8 cellular contexts compared by ENCODE assay signal in the genomic region with DNA sequence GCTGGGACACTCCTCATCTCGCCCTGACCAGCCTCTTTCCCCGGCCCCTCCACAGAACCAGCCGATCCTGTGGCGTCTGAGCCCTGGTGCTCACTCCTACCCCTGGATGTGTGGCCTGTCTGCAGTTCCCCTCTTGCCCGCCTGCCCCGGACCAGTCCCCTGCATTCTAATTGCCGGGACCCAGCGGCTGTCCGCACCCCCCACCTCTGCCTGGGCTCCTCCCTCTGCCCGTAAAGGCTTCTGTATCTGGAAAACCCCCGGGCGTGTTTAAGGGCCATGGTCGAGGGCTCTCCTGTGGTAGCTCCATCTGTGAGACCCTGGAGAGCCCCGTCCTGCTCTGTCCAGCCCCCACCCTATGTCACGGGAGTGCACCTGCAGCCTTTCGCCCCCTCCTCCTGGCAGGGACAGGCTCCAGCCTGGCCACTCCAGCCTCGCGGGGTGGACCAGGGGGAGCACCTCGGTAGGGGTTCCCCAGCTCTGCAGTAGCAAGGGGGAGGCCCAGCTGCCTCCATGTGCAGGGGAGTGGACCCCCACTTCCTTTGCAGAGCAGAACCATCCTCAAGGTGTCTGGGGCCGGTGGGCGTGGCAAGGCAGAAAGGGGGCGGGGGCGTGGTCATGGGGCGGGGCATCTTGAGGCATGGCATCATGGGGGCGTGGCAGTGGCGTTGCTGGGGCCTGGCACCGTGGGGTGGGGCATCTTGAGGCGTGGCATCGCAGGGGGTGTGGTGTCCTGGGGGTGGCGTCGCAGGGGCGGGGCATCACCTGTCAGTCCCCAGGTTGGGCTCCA.
A peak's percentile ranks its signal among the peaks of the same experiment; 100 is the strongest.
DNase-seq lines count a peak whose midpoint lies in the region; ATAC-seq and TF ChIP-seq lines count a peak whose summit lies in the region.

No MANE protein-coding gene starts in this region.

- DNase-seq in activated CD8-positive, alpha-beta memory T cell treated with anti-CD3 and anti-CD28 coated beads for 24 hours: peak; percentile 47
- DNase-seq in activated CD8-positive, alpha-beta memory T cell treated with anti-CD3 and anti-CD28 coated beads, Interleukin-2, amount 50 U/mL, for 4 hours: no peak
- peak; percentile 19 for DNase-seq in NB4 (ENCODE audit: low read depth)
- peak; percentile 43 for DNase-seq in ecto neural progenitor cell (ENCODE audit: low spot score)
- DNase-seq in suprapubic skin (ENCODE audit: low spot score in 2 of 2): peak; percentile 59 to 74
- no peak for DNase-seq in NCI-H1092 treated with DMSO at 0.1 percent for 48 hours (lab: John Stamatoyannopoulos, UW)
- DNase-seq in hepatic stellate cell (ENCODE audit: low spot score): no peak

- H3K9me3 ChIP-seq in suprapubic skin: no peaks in the 10 kb centered on the region

- H3K36me3 ChIP-seq in suprapubic skin: no peaks in the 10 kb centered on the region

- no peak for TF ChIP-seq CTCF in NB4 (IDR thresholded peaks at IDR 0.05; ENCODE audit: low read depth, low read length)
- no peak for TF ChIP-seq CTCF in suprapubic skin (IDR thresholded peaks at IDR 0.05)

- TF ChIP-seq POLR2A in NB4 (IDR thresholded peaks at IDR 0.05; ENCODE audit: extremely low read depth, insufficient read length): no peak
- no peak for TF ChIP-seq POLR2A in suprapubic skin (IDR thresholded peaks at IDR 0.05)

- H3K27ac ChIP-seq in suprapubic skin: no peak overlapping the region

- 69% methylated on average over 22 of the region's 32 CpGs for WGBS in suprapubic skin

- ATAC-seq in GM18519 (IDR thresholded peaks at IDR 0.05; ENCODE audit: low FRiP score, unreplicated experiment): no peak

- H3K4me3 ChIP-seq in NB4 (ENCODE audit: low read depth, low read length) (no peak overlapping the region), suprapubic skin (no peak overlapping the region)

- TF ChIP-seq EP300 in suprapubic skin (IDR thresholded peaks at IDR 0.05): no peak

- H3K27me3 ChIP-seq in suprapubic skin: peaks cover 7% of the 10 kb centered on the region

- H3K4me1 ChIP-seq in suprapubic skin: peaks cover 6% of the 10 kb centered on the region

Comparison
In these comparisons a context has a peak if more than half of its experiments do, and no peak if none do; other contexts are left out.
1. DNase-seq: peak in activated CD8-positive, alpha-beta memory T cell treated with anti-CD3 and anti-CD28 coated beads for 24 hours (single experiment), NB4 (single experiment), ecto neural progenitor cell (single experiment) and suprapubic skin (2 of 2); none in activated CD8-positive, alpha-beta memory T cell treated with anti-CD3 and anti-CD28 coated beads, Interleukin-2, amount 50 U/mL, for 4 hours (single experiment), NCI-H1092 treated with DMSO at 0.1 percent for 48 hours (single experiment) and hepatic stellate cell (single experiment).